24 cellular contexts compared by ENCODE assay signal in genomic region chrY:19521976-19522375, GRCh38.
DNase-seq lines count a peak whose midpoint lies in the region; ATAC-seq and TF ChIP-seq lines count a peak whose summit lies in the region.
"Had no signal": no experiment of that assay in that cellular context is flagged by ENCODE, and none has a peak within 500 bp of the region (broad histone marks: within the 10 kb centered on the region; RNA-seq: fewer than 3 reads in every experiment).

No MANE protein-coding gene starts in this region.

- no peaks in the 10 kb centered on the region for H3K27me3 ChIP-seq in endodermal cell (ENCODE audit: control insufficient read depth, insufficient read depth, low read length, poor library complexity, severe bottlenecking)
- H3K27me3 ChIP-seq: BE2C, BLaER1 had no signal

- H3K4me1 Mint-ChIP-seq in activated naive CD8-positive, alpha-beta T cell treated with anti-CD3 and anti-CD28 coated beads, Interleukin-2, amount 50 U/mL, for 24 hours: peaks cover 5% of the 10 kb centered on the region
- H3K4me1 Mint-ChIP-seq in activated naive CD8-positive, alpha-beta T cell treated with anti-CD3 and anti-CD28 coated beads for 36 hours: peaks cover 4% of the 10 kb centered on the region
- H3K4me1 Mint-ChIP-seq in stimulated activated effector memory CD8-positive, alpha-beta T cell treated with anti-CD3 and anti-CD28 coated beads, Interleukin-12 subunit alpha, Interleukin-12 subunit beta, amount 100 ng/mL, for 72 hours: no peaks in the 10 kb centered on the region
- H3K4me1 Mint-ChIP-seq in stimulated activated naive CD8-positive, alpha-beta T cell treated with anti-CD3 and anti-CD28 coated beads, Interleukin-15, amount 100 ng/mL, for 72 hours: peaks cover 5% of the 10 kb centered on the region
- H3K4me1 Mint-ChIP-seq in endodermal cell: no peaks in the 10 kb centered on the region
- H3K4me1 Mint-ChIP-seq: CD14-positive monocyte; CD4-positive, CD25-positive, alpha-beta regulatory T cell had no signal

- TF ChIP-seq CTCF in RWPE1 (conservative IDR thresholded peaks at IDR 0.05; ENCODE audit: low read depth): no peak
- no peak for TF ChIP-seq CTCF in endodermal cell (conservative IDR thresholded peaks at IDR 0.05)

- H3K4me1 ChIP-seq in endodermal cell (ENCODE audit: control insufficient read depth, insufficient read depth, low read length): no peaks in the 10 kb centered on the region
- H3K4me1 ChIP-seq: BE2C, BLaER1 had no signal

- no peak overlapping the region for H3K27ac Mint-ChIP-seq in activated naive CD8-positive, alpha-beta T cell treated with anti-CD3 and anti-CD28 coated beads, Interleukin-2, amount 50 U/mL, for 24 hours
- H3K27ac Mint-ChIP-seq in activated naive CD8-positive, alpha-beta T cell treated with anti-CD3 and anti-CD28 coated beads for 36 hours: no peak overlapping the region
- H3K27ac Mint-ChIP-seq in stimulated activated effector memory CD8-positive, alpha-beta T cell treated with anti-CD3 and anti-CD28 coated beads, Interleukin-12 subunit alpha, Interleukin-12 subunit beta, amount 100 ng/mL, for 72 hours: no peak overlapping the region
- H3K27ac Mint-ChIP-seq in stimulated activated naive CD8-positive, alpha-beta T cell treated with anti-CD3 and anti-CD28 coated beads, Interleukin-15, amount 100 ng/mL, for 72 hours: no peak overlapping the region
- H3K27ac Mint-ChIP-seq in endodermal cell: no peak overlapping the region
- H3K27ac Mint-ChIP-seq: CD14-positive monocyte; CD4-positive, alpha-beta memory T cell; CD4-positive, CD25-positive, alpha-beta regulatory T cell; CD8-positive, alpha-beta memory T cell had no signal

- CTCF ChIA-PET in RWPE1 (lab: Yijun Ruan, JAX): no interaction called here

- no peak overlapping the region for H3K4me3 Mint-ChIP-seq in activated naive CD8-positive, alpha-beta T cell treated with anti-CD3 and anti-CD28 coated beads, Interleukin-2, amount 50 U/mL, for 24 hours
- H3K4me3 Mint-ChIP-seq in activated naive CD8-positive, alpha-beta T cell treated with anti-CD3 and anti-CD28 coated beads for 36 hours: no peak overlapping the region
- H3K4me3 Mint-ChIP-seq in stimulated activated effector memory CD8-positive, alpha-beta T cell treated with anti-CD3 and anti-CD28 coated beads, Interleukin-12 subunit alpha, Interleukin-12 subunit beta, amount 100 ng/mL, for 72 hours: no peak overlapping the region
- H3K4me3 Mint-ChIP-seq in stimulated activated naive CD8-positive, alpha-beta T cell treated with anti-CD3 and anti-CD28 coated beads, Interleukin-15, amount 100 ng/mL, for 72 hours: no peak overlapping the region
- H3K4me3 Mint-ChIP-seq in endodermal cell: no peak overlapping the region
- H3K4me3 Mint-ChIP-seq: CD14-positive monocyte; CD4-positive, alpha-beta memory T cell; CD4-positive, CD25-positive, alpha-beta regulatory T cell; CD8-positive, alpha-beta memory T cell had no signal

- H3K9ac ChIP-seq in endodermal cell (ENCODE audit: extremely low read depth, low read length, poor library complexity, severe bottlenecking): no peak overlapping the region
- H3K9ac ChIP-seq: BLaER1 had no signal

- H3K36me3 Mint-ChIP-seq in activated naive CD8-positive, alpha-beta T cell treated with anti-CD3 and anti-CD28 coated beads, Interleukin-2, amount 50 U/mL, for 24 hours (ENCODE audit: low read depth): no peaks in the 10 kb centered on the region
- no peaks in the 10 kb centered on the region for H3K36me3 Mint-ChIP-seq in activated naive CD8-positive, alpha-beta T cell treated with anti-CD3 and anti-CD28 coated beads for 36 hours
- no peaks in the 10 kb centered on the region for H3K36me3 Mint-ChIP-seq in stimulated activated effector memory CD8-positive, alpha-beta T cell treated with anti-CD3 and anti-CD28 coated beads, Interleukin-12 subunit alpha, Interleukin-12 subunit beta, amount 100 ng/mL, for 72 hours
- no peaks in the 10 kb centered on the region for H3K36me3 Mint-ChIP-seq in endodermal cell (ENCODE audit: low read depth)
- H3K36me3 Mint-ChIP-seq: CD14-positive monocyte; CD4-positive, alpha-beta memory T cell; CD4-positive, CD25-positive, alpha-beta regulatory T cell; CD8-positive, alpha-beta memory T cell had no signal

- DNase-seq in activated naive CD8-positive, alpha-beta T cell treated with anti-CD3 and anti-CD28 coated beads, Interleukin-2, amount 50 U/mL, for 24 hours: no peak
- no peak for DNase-seq in activated naive CD8-positive, alpha-beta T cell treated with anti-CD3 and anti-CD28 coated beads for 36 hours
- DNase-seq in stimulated activated effector memory CD8-positive, alpha-beta T cell treated with anti-CD3 and anti-CD28 coated beads, Interleukin-12 subunit alpha, Interleukin-12 subunit beta, amount 100 ng/mL, for 72 hours (ENCODE audit: low spot score in 2 of 2): no peak
- no peak for DNase-seq in stimulated activated naive CD8-positive, alpha-beta T cell treated with anti-CD3 and anti-CD28 coated beads, Interleukin-15, amount 100 ng/mL, for 72 hours
- DNase-seq in RWPE1 (ENCODE audit: low spot score) (no peak), endodermal cell (no peak)
- DNase-seq: 8988T; ACHN; BE2C; C1 segment of cervical spinal cord; CD4-positive, alpha-beta memory T cell; CD4-positive, CD25-positive, alpha-beta regulatory T cell; CD8-positive, alpha-beta memory T cell; COR-L47; DMS 273 treated with DMSO at 0.1 percent for 48 hours; DMS153; DMS53; DMS79; DND-41; EL; GDM1 had no signal

- no peaks in the 10 kb centered on the region for H3K36me3 ChIP-seq in endodermal cell (ENCODE audit: control insufficient read depth, insufficient read depth, low read length)
- H3K36me3 ChIP-seq: BE2C, BLaER1 had no signal

- H3K27ac ChIP-seq in RWPE1 (no peak overlapping the region), endodermal cell (ENCODE audit: low read depth, low read length) (no peak overlapping the region)
- H3K27ac ChIP-seq: BLaER1 had no signal

- peak; percentile 84 for ATAC-seq in activated naive CD8-positive, alpha-beta T cell treated with anti-CD3 and anti-CD28 coated beads, Interleukin-2, amount 50 U/mL, for 24 hours
- ATAC-seq in stimulated activated effector memory CD8-positive, alpha-beta T cell treated with anti-CD3 and anti-CD28 coated beads, Interleukin-12 subunit alpha, Interleukin-12 subunit beta, amount 100 ng/mL, for 72 hours: peak; percentile 71
- peak; percentile 91 for ATAC-seq in stimulated activated naive CD8-positive, alpha-beta T cell treated with anti-CD3 and anti-CD28 coated beads, Interleukin-15, amount 100 ng/mL, for 72 hours
- ATAC-seq: GM12878 had no signal

- H3K4me3 ChIP-seq in endodermal cell (ENCODE audit: low read length): no peak overlapping the region
- H3K4me3 ChIP-seq: BLaER1, GM12878 had no signal

- H3K9me3 ChIP-seq in endodermal cell (ENCODE audit: control insufficient read depth, low read length): no peaks in the 10 kb centered on the region
- H3K9me3 ChIP-seq: BE2C, BLaER1 had no signal

- H3K27me3 Mint-ChIP-seq in activated naive CD8-positive, alpha-beta T cell treated with anti-CD3 and anti-CD28 coated beads, Interleukin-2, amount 50 U/mL, for 24 hours: peaks cover 4% of the 10 kb centered on the region
- no peaks in the 10 kb centered on the region for H3K27me3 Mint-ChIP-seq in activated naive CD8-positive, alpha-beta T cell treated with anti-CD3 and anti-CD28 coated beads for 36 hours
- H3K27me3 Mint-ChIP-seq in stimulated activated naive CD8-positive, alpha-beta T cell treated with anti-CD3 and anti-CD28 coated beads, Interleukin-15, amount 100 ng/mL, for 72 hours: no peaks in the 10 kb centered on the region
- H3K27me3 Mint-ChIP-seq in endodermal cell (ENCODE audit: insufficient read depth): no peaks in the 10 kb centered on the region
- H3K27me3 Mint-ChIP-seq: CD4-positive, alpha-beta memory T cell; CD4-positive, CD25-positive, alpha-beta regulatory T cell; CD8-positive, alpha-beta memory T cell had no signal

- H3K9me3 Mint-ChIP-seq in activated naive CD8-positive, alpha-beta T cell treated with anti-CD3 and anti-CD28 coated beads, Interleukin-2, amount 50 U/mL, for 24 hours: no peaks in the 10 kb centered on the region
- peaks cover 3% of the 10 kb centered on the region for H3K9me3 Mint-ChIP-seq in activated naive CD8-positive, alpha-beta T cell treated with anti-CD3 and anti-CD28 coated beads for 36 hours
- no peaks in the 10 kb centered on the region for H3K9me3 Mint-ChIP-seq in stimulated activated effector memory CD8-positive, alpha-beta T cell treated with anti-CD3 and anti-CD28 coated beads, Interleukin-12 subunit alpha, Interleukin-12 subunit beta, amount 100 ng/mL, for 72 hours
- H3K9me3 Mint-ChIP-seq in stimulated activated naive CD8-positive, alpha-beta T cell treated with anti-CD3 and anti-CD28 coated beads, Interleukin-15, amount 100 ng/mL, for 72 hours: peaks cover 4 to 5% of the 10 kb centered on the region in 2 donors
- H3K9me3 Mint-ChIP-seq in endodermal cell: no peaks in the 10 kb centered on the region
- H3K9me3 Mint-ChIP-seq: CD4-positive, alpha-beta memory T cell; CD8-positive, alpha-beta memory T cell had no signal

- POLR2A ChIA-PET in RWPE1 (lab: Yijun Ruan, JAX; ENCODE audit: low non-redundant PET): no interaction called here
